ENCODE assay signal across 20 cellular contexts in the genomic region with DNA sequence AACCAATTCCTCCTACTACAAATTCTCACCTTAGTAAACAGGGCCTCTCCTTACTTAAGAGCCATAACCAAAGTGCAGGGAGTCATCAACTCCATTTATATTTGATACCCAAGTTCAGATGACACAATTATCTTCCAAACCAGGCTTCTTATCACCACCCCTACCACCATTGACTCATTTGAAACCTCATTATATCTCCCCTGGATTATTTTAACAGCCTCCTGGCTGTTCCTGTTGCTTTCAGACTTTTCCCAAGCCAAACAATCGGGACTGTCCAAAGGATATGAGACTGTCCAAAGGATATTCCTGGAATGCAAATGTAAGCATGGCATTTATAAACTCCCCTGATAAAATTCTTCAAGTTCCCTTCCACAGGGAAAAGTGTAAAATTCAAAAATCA.
DNase-seq lines count a peak whose midpoint lies in the region; ATAC-seq, FAIRE-seq and TF ChIP-seq lines count a peak whose summit lies in the region.
"Had no signal": no experiment of that assay in that cellular context is flagged by ENCODE, and none has a peak within 500 bp of the region (broad histone marks: within the 10 kb centered on the region; RNA-seq: fewer than 3 reads in every experiment).

No MANE protein-coding gene starts in this region.

- peak; percentile 39 for DNase-seq in Daoy (ENCODE audit: low read depth)
- no peak for DNase-seq in astrocyte (ENCODE audit: low read depth)
- peak; percentile 25 for DNase-seq in glomerular endothelial cell (ENCODE audit: extremely low read depth, low read depth, low spot score)
- peak; percentile 89 for DNase-seq in pulmonary artery endothelial cell (ENCODE audit: low read depth, low spot score)
- DNase-seq in SW480 (ENCODE audit: low spot score), result no peak
- DNase-seq in RPMI8226, result no peak
- no peak for DNase-seq in activated CD4-positive, alpha-beta memory T cell treated with anti-CD3 and anti-CD28 coated beads for 36 hours
- DNase-seq: DMS53, EL, GF-D8, NCI-H146, NCI-H2029, NCI-H226, NCI-H510A treated with DMSO at 0.1 percent for 48 hours, NCI-H748 treated with DMSO at 0.1 percent for 48 hours, Peyer's patch had no signal

- no peak for ATAC-seq in GM18519 (IDR thresholded peaks at IDR 0.05; ENCODE audit: low FRiP score, unreplicated experiment)

- no peaks in the 10 kb centered on the region for H3K36me3 ChIP-seq in astrocyte (ENCODE audit: insufficient read depth, low read length)
- H3K36me3 ChIP-seq: Peyer's patch had no signal

- no peak overlapping the region for H3K27ac ChIP-seq in astrocyte (ENCODE audit: low read depth, low read length)
- H3K27ac ChIP-seq: Peyer's patch had no signal

- no peak overlapping the region for H3K4me3 Mint-ChIP-seq in astrocyte (ENCODE audit: unreplicated experiment)
- no peak overlapping the region for H3K4me3 Mint-ChIP-seq in activated CD4-positive, alpha-beta memory T cell treated with anti-CD3 and anti-CD28 coated beads for 36 hours
- H3K4me3 Mint-ChIP-seq: CD14-positive monocyte, IgD-negative memory B cell had no signal

- intact Hi-C loops in activated CD4-positive, alpha-beta memory T cell treated with anti-CD3 and anti-CD28 coated beads for 36 hours (cut with micrococcal nuclease), result no loop called here

- no peak overlapping the region for H3K9ac ChIP-seq in astrocyte (ENCODE audit: low read length)

- H3K4me1 ChIP-seq in astrocyte (ENCODE audit: insufficient read depth, low read length), result peaks cover 3% of the 10 kb centered on the region
- H3K4me1 ChIP-seq: Peyer's patch had no signal

- no peak overlapping the region for H2AFZ ChIP-seq in astrocyte (ENCODE audit: low read depth, low read length)

- H3K36me3 Mint-ChIP-seq in astrocyte (ENCODE audit: low read depth, unreplicated experiment), result no peaks in the 10 kb centered on the region
- H3K36me3 Mint-ChIP-seq in activated CD4-positive, alpha-beta memory T cell treated with anti-CD3 and anti-CD28 coated beads for 36 hours, result no peaks in the 10 kb centered on the region
- H3K36me3 Mint-ChIP-seq: CD14-positive monocyte, IgD-negative memory B cell had no signal

- FAIRE-seq in astrocyte (lab: Jason Lieb, UNC), result no peak
- FAIRE-seq: H54 had no signal

- CTCF ChIA-PET in activated CD4-positive, alpha-beta memory T cell treated with anti-CD3 and anti-CD28 coated beads for 36 hours (lab: Charles Lee), result no interaction called here

- H3K79me2 ChIP-seq in astrocyte (ENCODE audit: insufficient read depth, low read length), result no peaks in the 10 kb centered on the region

- no peaks in the 10 kb centered on the region for H3K27me3 Mint-ChIP-seq in astrocyte (ENCODE audit: low read depth, unreplicated experiment)
- no peaks in the 10 kb centered on the region for H3K27me3 Mint-ChIP-seq in activated CD4-positive, alpha-beta memory T cell treated with anti-CD3 and anti-CD28 coated beads for 36 hours

- no peaks in the 10 kb centered on the region for H4K20me1 ChIP-seq in astrocyte (ENCODE audit: insufficient read depth, low read length)

- H3K9me3 Mint-ChIP-seq in astrocyte (ENCODE audit: unreplicated experiment), result no peaks in the 10 kb centered on the region
- H3K9me3 Mint-ChIP-seq in activated CD4-positive, alpha-beta memory T cell treated with anti-CD3 and anti-CD28 coated beads for 36 hours, result no peaks in the 10 kb centered on the region
- H3K9me3 Mint-ChIP-seq: IgD-negative memory B cell had no signal

- no peak for TF ChIP-seq CTCF in astrocyte (IDR thresholded peaks at IDR 0.05; ENCODE audit: insufficient read depth, low read depth, low read length)

- peak overlapping the region; percentile 10 for H3K4me2 ChIP-seq in astrocyte (ENCODE audit: low read length)

- H3K9me3 ChIP-seq in astrocyte (ENCODE audit: insufficient read depth, low read depth, low read length), result no peaks in the 10 kb centered on the region
- H3K9me3 ChIP-seq: Peyer's patch had no signal

- POLR2A ChIA-PET in activated CD4-positive, alpha-beta memory T cell treated with anti-CD3 and anti-CD28 coated beads for 36 hours (lab: Charles Lee), result no interaction called here

- H3K4me1 Mint-ChIP-seq in astrocyte (ENCODE audit: low read depth, unreplicated experiment), result peaks cover 5% of the 10 kb centered on the region
- H3K4me1 Mint-ChIP-seq in activated CD4-positive, alpha-beta memory T cell treated with anti-CD3 and anti-CD28 coated beads for 36 hours (ENCODE audit: low read depth), result no peaks in the 10 kb centered on the region
- H3K4me1 Mint-ChIP-seq: IgD-negative memory B cell had no signal

- H3K27ac Mint-ChIP-seq in astrocyte (ENCODE audit: unreplicated experiment), result no peak overlapping the region
- no peak overlapping the region for H3K27ac Mint-ChIP-seq in activated CD4-positive, alpha-beta memory T cell treated with anti-CD3 and anti-CD28 coated beads for 36 hours
- H3K27ac Mint-ChIP-seq: CD14-positive monocyte, IgD-negative memory B cell had no signal

- H3K4me3 ChIP-seq in astrocyte (ENCODE audit: insufficient read depth, low read depth, low read length), result no peak overlapping the region
- H3K4me3 ChIP-seq: Peyer's patch had no signal

- H3K27me3 ChIP-seq in astrocyte (ENCODE audit: insufficient read depth, low read length), result no peaks in the 10 kb centered on the region
- H3K27me3 ChIP-seq: Peyer's patch had no signal

Comparison
In these comparisons a context has a peak if more than half of its experiments do, and no peak if none do; other contexts are left out.
1. DNase-seq: peak in Daoy (single experiment), glomerular endothelial cell (single experiment) and pulmonary artery endothelial cell (single experiment); none in astrocyte (single experiment), SW480 (single experiment), RPMI8226 (single experiment) and activated CD4-positive, alpha-beta memory T cell treated with anti-CD3 and anti-CD28 coated beads for 36 hours (single experiment).